In genomic region chr19:55526216-55527196, GRCh38 we compare ENCODE assay signal across 9 cellular contexts. TPM values are rescaled to one million over a fixed set of nuclear protein-coding genes. Genes with fewer than 3 reads are reported as not detected.
DNase-seq lines count a peak whose midpoint lies in the region; ATAC-seq and TF ChIP-seq lines count a peak whose summit lies in the region.
"Had no signal": no experiment of that assay in that cellular context is flagged by ENCODE, and none has a peak within 500 bp of the region (broad histone marks: within the 10 kb centered on the region; RNA-seq: fewer than 3 reads in every experiment).

No MANE protein-coding gene starts in this region.

- H3K4me3 ChIP-seq in SK-N-SH (ENCODE audit: low read depth in 2 of 2, low read length in 1 of 2): no peak overlapping the region
- H3K4me3 ChIP-seq in right atrium auricular region: no peak overlapping the region
- H3K4me3 ChIP-seq in upper lobe of right lung: no peak overlapping the region

- H3K4me1 ChIP-seq in SK-N-SH (ENCODE audit: control insufficient read depth in 1 of 2, insufficient read depth in 2 of 2, low read depth in 1 of 2, low read length in 1 of 2): peaks cover 0 to 38% of the 10 kb centered on the region in 2 experiments; a peak in 1 of 4 replicates
- H3K4me1 ChIP-seq in right atrium auricular region: peaks cover 0 to 42% of the 10 kb centered on the region in 2 donors
- H3K4me1 ChIP-seq in upper lobe of right lung: peaks cover 3% of the 10 kb centered on the region

- H3K27ac ChIP-seq in SK-N-SH (ENCODE audit: low read depth in 2 of 2, low read length in 1 of 2): no peak overlapping the region; a peak in 1 of 4 replicates
- H3K27ac ChIP-seq in right atrium auricular region: peak overlapping the region; percentile 75 to 90
- no peak overlapping the region for H3K27ac ChIP-seq in upper lobe of right lung

- no peak overlapping the region for H2AFZ ChIP-seq in SK-N-SH (ENCODE audit: low read depth)

- no peaks in the 10 kb centered on the region for H4K20me1 ChIP-seq in SK-N-SH (ENCODE audit: insufficient read depth)

- no peak overlapping the region for H3K4me2 ChIP-seq in SK-N-SH

- peak; percentile 72 for DNase-seq in AG08396 (ENCODE audit: low spot score)
- peak; percentile 75 to 87 for DNase-seq in Kasumi-1 (lab: John Stamatoyannopoulos, UW)
- DNase-seq in SK-N-SH: peak; percentile 57
- DNase-seq in right atrium auricular region (ENCODE audit: low spot score): peak; percentile 75
- peak; percentile 87 for DNase-seq in upper lobe of right lung
- no peak for DNase-seq in activated CD4-positive, alpha-beta T cell treated with anti-CD3 and anti-CD28 coated beads for 1 hour

- TF ChIP-seq RAD21 in SK-N-SH (IDR thresholded peaks at IDR 0.05; ENCODE audit: low read length): no peak

- TF ChIP-seq CTCF in SK-N-SH (IDR thresholded peaks at IDR 0.05) (no peak), right atrium auricular region (IDR thresholded peaks at IDR 0.05) (no peak), upper lobe of right lung (IDR thresholded peaks at IDR 0.05) (no peak)

- H3K79me2 ChIP-seq in SK-N-SH (ENCODE audit: insufficient read depth): no peaks in the 10 kb centered on the region

- H3K36me3 ChIP-seq in SK-N-SH (replicated peaks in 1 of 2; ENCODE audit: control insufficient read depth in 1 of 2, insufficient read depth in 2 of 2, low read length in 1 of 2) (no peaks in the 10 kb centered on the region), right atrium auricular region (peaks cover 22% of the 10 kb centered on the region), upper lobe of right lung (no peaks in the 10 kb centered on the region)

- WGBS in SK-N-SH (ENCODE audit: low lambda C conversion rate): 52% methylated on average over 20 of the region's 35 CpGs

- POLR2A ChIA-PET in SK-N-SH (lab: Yijun Ruan, JAX): interaction anchor here (0.6 to 0.9 kb wide), 2 partner anchors 49 to 73 kb away, joined by 3 to 5 read pairs; partner anchors contain the start of gene FIZ1

- no peak for TF ChIP-seq EP300 in SK-N-SH (IDR thresholded peaks at IDR 0.05; ENCODE audit: borderline replicate concordance in 1 of 2, low read depth in 1 of 2, low read length in 1 of 2)

- CTCF ChIA-PET in SK-N-SH (lab: Yijun Ruan, JAX): interaction anchor here (0.6 to 1.5 kb wide), 5 partner anchors 10 to 107 kb away, joined by 4 to 7 read pairs (median 6); partner anchors contain the start of gene ZNF865

- intact Hi-C loops in upper lobe of right lung (cut with DNase I): no loop called here

- H3F3A ChIP-seq in SK-N-SH (replicated peaks; ENCODE audit: insufficient read depth): no peaks in the 10 kb centered on the region

- no peak overlapping the region for H3K9ac ChIP-seq in SK-N-SH

- peak; percentile 84 for ATAC-seq in upper lobe of right lung
- ATAC-seq in HG03280 (IDR thresholded peaks at IDR 0.05; ENCODE audit: unreplicated experiment): no peak
- no peak for ATAC-seq in HG03520 (IDR thresholded peaks at IDR 0.05; ENCODE audit: unreplicated experiment)

- H3K9me2 ChIP-seq in SK-N-SH: no peaks in the 10 kb centered on the region

- no peaks in the 10 kb centered on the region for H3K9me3 ChIP-seq in SK-N-SH
- no peaks in the 10 kb centered on the region for H3K9me3 ChIP-seq in right atrium auricular region
- no peaks in the 10 kb centered on the region for H3K9me3 ChIP-seq in upper lobe of right lung

- H3K27me3 ChIP-seq in SK-N-SH (ENCODE audit: insufficient read depth) (no peaks in the 10 kb centered on the region), right atrium auricular region (no peaks in the 10 kb centered on the region), upper lobe of right lung (no peaks in the 10 kb centered on the region)

TF ChIP-seq in SK-N-SH, 30 proteins besides CTCF, POLR2A, EP300 and RAD21:
- TF ChIP-seq ELF1 (IDR thresholded peaks at IDR 0.05) (no peak), GATA2 (CRISPR knock-in tag; IDR thresholded peaks at IDR 0.05) (no peak)
TF ChIP-seq in SK-N-SH: peak in this region for 0.

RNA-seq across cellular contexts. Expression of gene SBK2, which starts 10.4 kb away (rescaled TPM):
- polyA plus RNA-seq in SK-N-SH (2012; rRNA removed): 0.20 and 0.28 TPM in 2 replicates
- polyA plus RNA-seq in SK-N-SH (2012; cell fraction: cytosol; rRNA removed): 0.10 and 0.17 TPM in 2 replicates
- polyA plus RNA-seq in SK-N-SH (2012; cell fraction: nucleus; rRNA removed): 2.1 and 3.0 TPM in 2 replicates
- total RNA-seq in right atrium auricular region (100 to 1,000 TPM; 111 to 172 TPM), upper lobe of right lung (not detected)
- total RNA-seq: urinary bladder had no signal
- polyA plus RNA-seq: urinary bladder had no signal

RNA-seq across cellular contexts. Expression of gene SBK3, which starts 18.8 kb away (rescaled TPM):
- polyA plus RNA-seq in SK-N-SH (2012; rRNA removed): 0.03 and 0.05 TPM in 2 replicates
- 0.12 TPM in 1 of 2 replicates, not detected in the other for polyA plus RNA-seq in SK-N-SH (2012; cell fraction: cytosol; rRNA removed)
- polyA plus RNA-seq in SK-N-SH (2012; cell fraction: nucleus; rRNA removed): 0.05 TPM in 1 of 2 replicates, not detected in the other
- total RNA-seq in right atrium auricular region: 100 to 1,000 TPM in 1 of 2 donors, 10 to 100 TPM in 1; 97.5 to 103 TPM
- 1.8 TPM for total RNA-seq in upper lobe of right lung
- total RNA-seq: urinary bladder had no signal

RNA-seq across cellular contexts. Expression of gene SSC5D, which starts 38.3 kb away (rescaled TPM):
- polyA plus RNA-seq in SK-N-SH (2012; rRNA removed): 2.6 and 4.9 TPM in 2 replicates
- polyA plus RNA-seq in SK-N-SH (2012; cell fraction: cytosol; rRNA removed): 2.4 and 4.2 TPM in 2 replicates
- polyA plus RNA-seq in SK-N-SH (2012; cell fraction: nucleus; rRNA removed): 22.1 and 22.8 TPM in 2 replicates
- total RNA-seq in right atrium auricular region (1 to 10 TPM; 3.3 to 6.7 TPM), upper lobe of right lung (6.0 TPM)

RNA-seq across cellular contexts. Expression of gene NAT14, which starts 41.5 kb away (rescaled TPM):
- 84.4 and 89.9 TPM in 2 replicates for polyA plus RNA-seq in SK-N-SH (2012; rRNA removed)
- polyA plus RNA-seq in SK-N-SH (2012; cell fraction: cytosol; rRNA removed): 51.1 and 68.5 TPM in 2 replicates
- 132 and 194 TPM in 2 replicates for polyA plus RNA-seq in SK-N-SH (2012; cell fraction: nucleus; rRNA removed)
- total RNA-seq in right atrium auricular region (1 to 10 TPM; 2.3 to 7.0 TPM), upper lobe of right lung (14.7 TPM)

RNA-seq across cellular contexts. Expression of gene ZNF628, which starts 50.1 kb away (rescaled TPM):
- polyA plus RNA-seq in SK-N-SH (2012; rRNA removed): 0.73 and 1.6 TPM in 2 replicates
- polyA plus RNA-seq in SK-N-SH (2012; cell fraction: cytosol; rRNA removed): 0.58 and 1.1 TPM in 2 replicates
- polyA plus RNA-seq in SK-N-SH (2012; cell fraction: nucleus; rRNA removed): 3.7 and 4.2 TPM in 2 replicates
- total RNA-seq in right atrium auricular region (10 to 100 TPM in 1 of 2 donors, 1 to 10 TPM in 1; 5.6 to 13.2 TPM), upper lobe of right lung (10.2 TPM)

Comparison
In these comparisons a context has a peak if more than half of its experiments do, and no peak if none do; other contexts are left out.
1. H3K27ac ChIP-seq: peak in right atrium auricular region (2 of 2); none in SK-N-SH (0 of 2) and upper lobe of right lung (single experiment).
2. RNA of gene SBK2, which starts 10.4 kb away (total RNA-seq): 111 to 172 TPM in right atrium auricular region; not detected in upper lobe of right lung (single experiment); every median in the first group is over 100 times any median in the second.
3. RNA of gene SBK3, which starts 18.8 kb away (total RNA-seq): 97.5 to 103 TPM in right atrium auricular region; 1.8 TPM in upper lobe of right lung (single experiment); every median in the first group is over 10 times any median in the second.